13 cellular contexts compared by ENCODE assay signal in the genomic region with DNA sequence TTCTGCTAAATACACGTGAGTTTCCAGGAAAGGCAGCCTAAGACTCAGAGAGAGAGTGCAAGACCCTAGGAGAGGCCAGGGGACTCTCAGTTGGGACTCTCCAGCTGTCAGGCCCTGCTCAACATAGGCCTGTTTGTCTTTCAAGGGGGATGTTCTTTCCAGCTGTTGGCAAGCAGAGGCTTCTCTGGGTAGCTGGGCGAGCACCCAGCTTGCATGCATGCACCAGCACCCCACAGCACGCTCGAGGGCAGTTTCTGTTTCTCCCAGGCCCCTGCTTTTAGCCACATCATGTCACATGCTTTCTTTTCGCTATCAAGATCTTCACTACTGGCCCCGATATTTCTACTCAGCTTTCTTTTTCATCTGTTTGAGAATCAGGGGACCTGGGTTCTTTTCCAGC.
A peak's percentile ranks its signal among the peaks of the same experiment; 100 is the strongest.
DNase-seq lines count a peak whose midpoint lies in the region; ATAC-seq lines count a peak whose summit lies in the region.
"Had no signal": no experiment of that assay in that cellular context is flagged by ENCODE, and none has a peak within 500 bp of the region (broad histone marks: within the 10 kb centered on the region; RNA-seq: fewer than 3 reads in every experiment).

No MANE protein-coding gene starts in this region.

- peak; percentile 86 for ATAC-seq in GM18498 (IDR thresholded peaks at IDR 0.05; ENCODE audit: unreplicated experiment)
- peak; percentile 93 for ATAC-seq in GM19452 (IDR thresholded peaks at IDR 0.05; ENCODE audit: unreplicated experiment)
- ATAC-seq in HG02885 (IDR thresholded peaks at IDR 0.05; ENCODE audit: poor library complexity, unreplicated experiment) = peak; percentile 89
- no peak for ATAC-seq in HG02970 (IDR thresholded peaks at IDR 0.05; ENCODE audit: low FRiP score, unreplicated experiment)
- ATAC-seq: WTC11 had no signal

- peak overlapping the region; percentile 20 for H3K27ac ChIP-seq in caudate nucleus (ENCODE audit: low read depth, low read length)
- H3K27ac ChIP-seq: tibial nerve had no signal

- DNase-seq in caudate nucleus (lab: John Stamatoyannopoulos, UW) = no peak
- DNase-seq in SIG-M5 (lab: John Stamatoyannopoulos, UW) = no peak
- no peak for DNase-seq in AG20443 (ENCODE audit: low spot score)
- no peak for DNase-seq in stimulated activated CD4-positive, alpha-beta T cell treated with anti-CD3 and anti-CD28 coated beads, Interleukin-1b, Interleukin-23, amount 100 ng/mL, for 48 hours
- DNase-seq: activated effector memory CD4-positive, alpha-beta T cell treated with anti-CD3 and anti-CD28 coated beads, Interleukin-2, amount 50 U/mL, for 16 hours; HCEC 1CT; KG1 had no signal
